10 cellular contexts compared by ENCODE assay signal in the genomic region with DNA sequence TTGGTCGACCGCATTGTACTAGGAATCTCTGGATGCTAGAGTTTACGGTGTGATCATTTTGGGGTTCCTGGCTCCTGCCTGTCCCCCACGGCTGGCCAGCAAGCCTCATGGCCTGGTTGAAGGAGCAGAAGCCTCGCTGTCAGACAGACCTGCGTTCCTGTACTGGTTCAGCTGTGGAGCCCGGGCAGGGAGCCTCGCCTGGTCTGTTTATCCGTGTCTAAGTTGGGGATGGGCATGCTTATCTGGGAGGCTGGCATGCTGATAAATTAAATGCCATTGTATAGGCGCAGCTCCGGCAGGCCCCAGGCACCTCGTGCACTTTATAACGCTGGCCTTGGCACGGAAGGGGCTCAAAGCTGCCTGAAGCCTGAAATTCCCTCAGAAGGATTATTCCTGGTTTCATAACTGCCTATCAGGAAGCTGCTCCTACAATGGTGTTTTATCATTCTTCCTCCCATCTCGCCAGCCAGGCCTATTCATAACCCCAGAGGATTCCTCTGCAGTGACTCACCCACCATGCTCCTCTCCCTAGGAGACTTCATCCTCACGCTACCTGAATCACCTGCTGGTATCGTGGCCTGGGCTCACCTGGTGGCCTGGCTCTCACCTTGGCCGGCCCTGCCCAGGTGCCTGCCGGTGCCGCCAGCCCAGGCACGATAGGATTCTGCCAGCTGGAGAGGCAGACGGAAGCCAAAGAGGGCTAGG.
A peak's percentile ranks its signal among the peaks of the same experiment; 100 is the strongest.
DNase-seq lines count a peak whose midpoint lies in the region; ATAC-seq, FAIRE-seq and TF ChIP-seq lines count a peak whose summit lies in the region.
"Had no signal": no experiment of that assay in that cellular context is flagged by ENCODE, and none has a peak within 500 bp of the region (broad histone marks: within the 10 kb centered on the region; RNA-seq: fewer than 3 reads in every experiment).

No MANE protein-coding gene starts in this region.

- H4K91ac ChIP-seq in trophoblast cell (ENCODE audit: low read depth, low read length): no peak overlapping the region

- H3K14ac ChIP-seq in trophoblast cell (ENCODE audit: low read length): no peak overlapping the region

- H3K4ac ChIP-seq in trophoblast cell (ENCODE audit: low read depth, low read length): no peak overlapping the region

- H2BK5ac ChIP-seq in trophoblast cell (ENCODE audit: low read depth, low read length, poor library complexity): no peak overlapping the region

- no peak overlapping the region for H2AK5ac ChIP-seq in trophoblast cell (ENCODE audit: low read length)

- peaks cover 8% of the 10 kb centered on the region for H3K9me3 ChIP-seq in trophoblast cell (ENCODE audit: insufficient read depth, low read depth, low read length)

- H2AFZ ChIP-seq in trophoblast cell (ENCODE audit: insufficient read depth, low read length, poor library complexity): no peak overlapping the region

- H3K4me3 ChIP-seq in fibroblast of pulmonary artery (replicated peaks; ENCODE audit: low read depth, low read length) (no peak overlapping the region), trophoblast cell (ENCODE audit: low read depth, low read length) (no peak overlapping the region)

- no peaks in the 10 kb centered on the region for H3K36me3 ChIP-seq in trophoblast cell (ENCODE audit: control insufficient read depth in 1 of 2, insufficient read depth in 2 of 2, low read length in 2 of 2)

- no CpG with 5 or more reads among the region's 22 CpGs for WGBS in trophoblast cell (ENCODE audit: extremely low coverage, insufficient coverage, insufficient read length)

- H3K79me1 ChIP-seq in trophoblast cell (ENCODE audit: low read length): peaks cover 2% of the 10 kb centered on the region

- H3K27me3 ChIP-seq in trophoblast cell (ENCODE audit: insufficient read depth, low read length): no peaks in the 10 kb centered on the region

- no peak overlapping the region for H3K23ac ChIP-seq in trophoblast cell (ENCODE audit: low read length)

- peak; percentile 89 for DNase-seq in EH (ENCODE audit: low read depth)
- peak; percentile 95 for DNase-seq in RCC 7860 (ENCODE audit: low spot score)
- DNase-seq in fibroblast of pulmonary artery (ENCODE audit: low read depth): peak; percentile 90
- DNase-seq in trophoblast cell: peak; percentile 95 to 97
- no peak for DNase-seq in NCI-H2107 (lab: John Stamatoyannopoulos, UW)
- DNase-seq: activated T-cell treated with anti-CD3 and anti-CD28 coated beads, Interleukin-2, amount 50 U/mL, for 48 hours; naive thymus-derived CD8-positive, alpha-beta T cell had no signal

- no peak overlapping the region for H4K8ac ChIP-seq in trophoblast cell (ENCODE audit: low read depth, low read length)

- H3K18ac ChIP-seq in trophoblast cell (ENCODE audit: low read length): no peak overlapping the region

- FAIRE-seq in RCC 7860 (lab: Jason Lieb, UNC): peak; percentile 96

- H2BK120ac ChIP-seq in trophoblast cell (ENCODE audit: insufficient read depth, low read length, poor library complexity): no peak overlapping the region

- no peak for TF ChIP-seq CTCF in fibroblast of pulmonary artery (IDR thresholded peaks at IDR 0.05; ENCODE audit: low read length, missing control alignments)

- H3K79me2 ChIP-seq in trophoblast cell (ENCODE audit: control insufficient read depth, insufficient read depth, low read length, poor library complexity): no peaks in the 10 kb centered on the region

- H3K4me1 ChIP-seq in trophoblast cell (ENCODE audit: control insufficient read depth in 1 of 2, insufficient read depth in 2 of 2, low read length in 2 of 2): peaks cover 4 to 7% of the 10 kb centered on the region in 2 experiments

- H3K27ac ChIP-seq in trophoblast cell (ENCODE audit: low read depth, low read length): no peak overlapping the region

- H3K4me2 ChIP-seq in trophoblast cell (ENCODE audit: low read length): no peak overlapping the region

- no peak overlapping the region for H2BK12ac ChIP-seq in trophoblast cell (ENCODE audit: low read length)

- no peak overlapping the region for H3K9ac ChIP-seq in trophoblast cell (ENCODE audit: low read length)

- no peak overlapping the region for H4K12ac ChIP-seq in trophoblast cell (ENCODE audit: low read depth, low read length)

- ATAC-seq in GM21737 (IDR thresholded peaks at IDR 0.05; ENCODE audit: unreplicated experiment) (no peak), HG02798 (IDR thresholded peaks at IDR 0.05; ENCODE audit: poor library complexity, unreplicated experiment) (no peak), HG03432 (IDR thresholded peaks at IDR 0.05; ENCODE audit: unreplicated experiment) (no peak)
- ATAC-seq: naive thymus-derived CD8-positive, alpha-beta T cell had no signal
